13 cellular contexts compared by ENCODE assay signal in genomic region chr10:10796774-10797415, GRCh38.
DNase-seq lines count a peak whose midpoint lies in the region; ATAC-seq, FAIRE-seq and TF ChIP-seq lines count a peak whose summit lies in the region.
"Had no signal": no experiment of that assay in that cellular context is flagged by ENCODE, and none has a peak within 500 bp of the region (broad histone marks: within the 10 kb centered on the region; RNA-seq: fewer than 3 reads in every experiment).

No MANE protein-coding gene starts in this region.

- peak overlapping the region; percentile 9 for H3K4me3 ChIP-seq in astrocyte (ENCODE audit: insufficient read depth, low read depth, low read length)
- no peak overlapping the region for H3K4me3 ChIP-seq in fibroblast of villous mesenchyme (ENCODE audit: low read depth, low read length)
- peak overlapping the region; percentile 37 for H3K4me3 ChIP-seq in osteoblast (ENCODE audit: insufficient read depth, low read length)
- H3K4me3 ChIP-seq in aorta (ENCODE audit: low read length in 2 of 2): peak overlapping the region in 1 of 2 donors; percentile 58
- H3K4me3 ChIP-seq: MG63 had no signal

- H2AFZ ChIP-seq in astrocyte (ENCODE audit: low read depth, low read length): no peak overlapping the region
- H2AFZ ChIP-seq in osteoblast (ENCODE audit: low read length): peak overlapping the region; percentile 81

- H3K4me1 ChIP-seq in astrocyte (ENCODE audit: insufficient read depth, low read length) (peaks cover 58% of the 10 kb centered on the region), osteoblast (ENCODE audit: insufficient read depth, low read length) (peaks cover 38% of the 10 kb centered on the region), aorta (ENCODE audit: control insufficient read depth in 1 of 2, insufficient read depth in 2 of 2, low read length in 2 of 2) (peaks cover 0 to 9% of the 10 kb centered on the region in 2 donors)

- H3K4me2 ChIP-seq in astrocyte (ENCODE audit: low read length): peak overlapping the region; percentile 63
- peak overlapping the region; percentile 73 for H3K4me2 ChIP-seq in osteoblast (ENCODE audit: insufficient read depth, low read length)

- intact Hi-C loops in aorta (cut with DNase I): loop anchor here (5.0 to 10.0 kb wide), 3 partner anchors 35 to 220 kb away; partner anchors contain the start of gene CELF2 (in 2 of the 2)
- intact Hi-C loops in activated CD4-positive, alpha-beta memory T cell treated with anti-CD3 and anti-CD28 coated beads for 36 hours (cut with micrococcal nuclease): no loop called here

- H3K79me2 ChIP-seq in astrocyte (ENCODE audit: insufficient read depth, low read length) (no peaks in the 10 kb centered on the region), osteoblast (ENCODE audit: insufficient read depth, low read length) (no peaks in the 10 kb centered on the region)

- peaks cover 48% of the 10 kb centered on the region for H3K4me1 Mint-ChIP-seq in astrocyte (ENCODE audit: low read depth, unreplicated experiment)
- H3K4me1 Mint-ChIP-seq in activated CD4-positive, alpha-beta memory T cell treated with anti-CD3 and anti-CD28 coated beads for 36 hours (ENCODE audit: low read depth): no peaks in the 10 kb centered on the region

- H3K9ac ChIP-seq in astrocyte (ENCODE audit: low read length): peak overlapping the region; percentile 66

- H3K27me3 ChIP-seq in astrocyte (ENCODE audit: insufficient read depth, low read length): peaks cover 4% of the 10 kb centered on the region
- H3K27me3 ChIP-seq in osteoblast (ENCODE audit: insufficient read depth, low read length): no peaks in the 10 kb centered on the region
- H3K27me3 ChIP-seq in aorta (ENCODE audit: control insufficient read depth in 1 of 2, insufficient read depth in 2 of 2, low read length in 1 of 2): no peaks in the 10 kb centered on the region
- H3K27me3 ChIP-seq: MG63 had no signal

- H3K4me3 Mint-ChIP-seq in astrocyte (ENCODE audit: unreplicated experiment): no peak overlapping the region
- H3K4me3 Mint-ChIP-seq in activated CD4-positive, alpha-beta memory T cell treated with anti-CD3 and anti-CD28 coated beads for 36 hours: no peak overlapping the region
- H3K4me3 Mint-ChIP-seq: T-helper 1 cell treated with Interleukin-12 subunit alpha and Interleukin-12 subunit beta and Interleukin-4 antibody, amounts not matched to agents 30 μg/mL and 1 μg/mL, for 36 hours had no signal

- H3K27ac ChIP-seq in astrocyte (ENCODE audit: low read depth, low read length): peak overlapping the region; percentile 57
- H3K27ac ChIP-seq in osteoblast (ENCODE audit: low read depth, low read length): peak overlapping the region; percentile 73
- peak overlapping the region; percentile 83 to 94 for H3K27ac ChIP-seq in aorta (ENCODE audit: low read depth in 1 of 2, low read length in 2 of 2)
- H3K27ac ChIP-seq in RWPE1: no peak overlapping the region; the same call in 1 of the 2 replicates

- DNase-seq in astrocyte (ENCODE audit: low read depth) (peak; percentile 46), fibroblast of villous mesenchyme (ENCODE audit: low read depth) (peak; percentile 42), osteoblast (ENCODE audit: insufficient read length, low spot score, missing footprints) (peak; percentile 38), aorta (no peak), T-helper 1 cell (no peak), RWPE1 (ENCODE audit: low spot score) (no peak)
- no peak for DNase-seq in activated CD4-positive, alpha-beta memory T cell treated with anti-CD3 and anti-CD28 coated beads for 36 hours
- DNase-seq: amniotic stem cell, DND-41, glutamatergic neuron, MG63 had no signal

- no peaks in the 10 kb centered on the region for H3K36me3 ChIP-seq in astrocyte (ENCODE audit: insufficient read depth, low read length)
- no peaks in the 10 kb centered on the region for H3K36me3 ChIP-seq in osteoblast (ENCODE audit: insufficient read depth, low read length)
- H3K36me3 ChIP-seq in aorta (ENCODE audit: control insufficient read depth in 1 of 2, insufficient read depth in 2 of 2, low read length in 1 of 2): no peaks in the 10 kb centered on the region

- ATAC-seq in aorta (ENCODE audit: low FRiP score): no peak

- H3K9me3 Mint-ChIP-seq in astrocyte (ENCODE audit: unreplicated experiment): peaks cover 2% of the 10 kb centered on the region
- H3K9me3 Mint-ChIP-seq in activated CD4-positive, alpha-beta memory T cell treated with anti-CD3 and anti-CD28 coated beads for 36 hours: no peaks in the 10 kb centered on the region
- H3K9me3 Mint-ChIP-seq: T-helper 1 cell treated with Interleukin-12 subunit alpha and Interleukin-12 subunit beta and Interleukin-4 antibody, amounts not matched to agents 30 μg/mL and 1 μg/mL, for 36 hours had no signal

- TF ChIP-seq CTCF in astrocyte (IDR thresholded peaks at IDR 0.05; ENCODE audit: insufficient read depth, low read depth, low read length): no peak
- TF ChIP-seq CTCF in fibroblast of villous mesenchyme (IDR thresholded peaks at IDR 0.05; ENCODE audit: insufficient read depth, low read depth, low read length): no peak
- TF ChIP-seq CTCF in osteoblast (IDR thresholded peaks at IDR 0.05; ENCODE audit: extremely low read depth, low read depth, low read length): no peak
- no peak for TF ChIP-seq CTCF in RWPE1 (conservative IDR thresholded peaks at IDR 0.05; ENCODE audit: low read depth)

- H3K27ac Mint-ChIP-seq in astrocyte (ENCODE audit: unreplicated experiment): peak overlapping the region; percentile 80
- no peak overlapping the region for H3K27ac Mint-ChIP-seq in activated CD4-positive, alpha-beta memory T cell treated with anti-CD3 and anti-CD28 coated beads for 36 hours
- H3K27ac Mint-ChIP-seq: nephron progenitor cell; T-helper 1 cell treated with Interleukin-12 subunit alpha and Interleukin-12 subunit beta and Interleukin-4 antibody, amounts not matched to agents 30 μg/mL and 1 μg/mL, for 36 hours had no signal

- H3K9me3 ChIP-seq in astrocyte (ENCODE audit: insufficient read depth, low read depth, low read length) (no peaks in the 10 kb centered on the region), osteoblast (ENCODE audit: low read depth, low read length) (no peaks in the 10 kb centered on the region), aorta (ENCODE audit: control insufficient read depth, low read length) (no peaks in the 10 kb centered on the region)

- FAIRE-seq in astrocyte (lab: Jason Lieb, UNC): peak; percentile 56

- WGBS in aorta, 2 donors: 3 to 5% methylated on average over 6 of the region's 6 CpGs

- no peaks in the 10 kb centered on the region for H4K20me1 ChIP-seq in astrocyte (ENCODE audit: insufficient read depth, low read length)
- no peaks in the 10 kb centered on the region for H4K20me1 ChIP-seq in osteoblast (ENCODE audit: insufficient read depth, low read length)

- no peaks in the 10 kb centered on the region for H3K36me3 Mint-ChIP-seq in astrocyte (ENCODE audit: low read depth, unreplicated experiment)
- no peaks in the 10 kb centered on the region for H3K36me3 Mint-ChIP-seq in activated CD4-positive, alpha-beta memory T cell treated with anti-CD3 and anti-CD28 coated beads for 36 hours

- H3K27me3 Mint-ChIP-seq in astrocyte (ENCODE audit: low read depth, unreplicated experiment): no peaks in the 10 kb centered on the region
- H3K27me3 Mint-ChIP-seq in activated CD4-positive, alpha-beta memory T cell treated with anti-CD3 and anti-CD28 coated beads for 36 hours: peaks cover 16% of the 10 kb centered on the region

- POLR2A ChIA-PET in activated CD4-positive, alpha-beta memory T cell treated with anti-CD3 and anti-CD28 coated beads for 36 hours (lab: Charles Lee): no interaction called here
- POLR2A ChIA-PET in RWPE1 (lab: Yijun Ruan, JAX; ENCODE audit: low non-redundant PET): no interaction called here

- CTCF ChIA-PET in activated CD4-positive, alpha-beta memory T cell treated with anti-CD3 and anti-CD28 coated beads for 36 hours (lab: Charles Lee): no interaction called here
- CTCF ChIA-PET in RWPE1 (lab: Yijun Ruan, JAX): no interaction called here

Comparison
In these comparisons a context has a peak if more than half of its experiments do, and no peak if none do; other contexts are left out.
1. DNase-seq: peak in astrocyte (single experiment), fibroblast of villous mesenchyme (single experiment) and osteoblast (single experiment); none in aorta (0 of 2), T-helper 1 cell (0 of 5), activated CD4-positive, alpha-beta memory T cell treated with anti-CD3 and anti-CD28 coated beads for 36 hours (single experiment) and RWPE1 (single experiment).